Comparison of ENCODE assay signal across 1 cellular context in genomic region chr10:50326757-50327701, GRCh38.
TF ChIP-seq lines count a peak whose summit lies in the region.

No MANE protein-coding gene starts in this region.

TF ChIP-seq in K562, 482 proteins besides CTCF, POLR2A, EP300 and RAD21 (continued from another document and continues in another):
- TF ChIP-seq RBM25 (IDR thresholded peaks at IDR 0.05; ENCODE audit: low read depth, low read length, severe bottlenecking), result no peak
- no peak for TF ChIP-seq UBTF (IDR thresholded peaks at IDR 0.05; ENCODE audit: borderline replicate concordance in 1 of 2, low read depth in 2 of 2, low read length in 2 of 2)
- no peak for TF ChIP-seq SNRNP70 (optimal IDR thresholded peaks at IDR 0.05; ENCODE audit: low read depth, low read length)
- no peak for TF ChIP-seq ESRRA (IDR thresholded peaks at IDR 0.05; ENCODE audit: borderline replicate concordance, low read depth)
- no peak for TF ChIP-seq FOXM1 (IDR thresholded peaks at IDR 0.05; ENCODE audit: low read depth)
- no peak for TF ChIP-seq FOXM1 (CRISPR knock-in tag; IDR thresholded peaks at IDR 0.05; ENCODE audit: low read depth)
- no peak for TF ChIP-seq MTF1 (CRISPR knock-in tag; IDR thresholded peaks at IDR 0.05; ENCODE audit: borderline replicate concordance)
- TF ChIP-seq SOX6 (IDR thresholded peaks at IDR 0.05), result no peak
- no peak for TF ChIP-seq SRSF1 (IDR thresholded peaks at IDR 0.05; ENCODE audit: low read depth, low read length)
- peak; percentile 90 for TF ChIP-seq TAF1 (IDR thresholded peaks at IDR 0.05; ENCODE audit: control insufficient read depth, extremely low read depth, insufficient read depth, low read length, severe bottlenecking)
- peak; percentile 94 for TF ChIP-seq RBBP5 (IDR thresholded peaks at IDR 0.05; ENCODE audit: borderline replicate concordance, insufficient read depth, low read length, poor library complexity, severe bottlenecking)
- TF ChIP-seq U2AF2 (optimal IDR thresholded peaks at IDR 0.05; ENCODE audit: low read depth, low read length), result no peak
- no peak for TF ChIP-seq HDAC2 (IDR thresholded peaks at IDR 0.05)
- TF ChIP-seq HNRNPK (IDR thresholded peaks at IDR 0.05; ENCODE audit: low read depth, low read length, poor library complexity, severe bottlenecking), result no peak
- TF ChIP-seq U2AF1 (optimal IDR thresholded peaks at IDR 0.05; ENCODE audit: low read depth, low read length), result no peak
- no peak for TF ChIP-seq E2F8 (IDR thresholded peaks at IDR 0.05; ENCODE audit: low read depth, partially characterized antibody)
- TF ChIP-seq PRDM10 (IDR thresholded peaks at IDR 0.05; ENCODE audit: partially characterized antibody), result no peak
- TF ChIP-seq CEBPB (tag; IDR thresholded peaks at IDR 0.05), result peak; percentile 86
- no peak for TF ChIP-seq GATAD2B (IDR thresholded peaks at IDR 0.05; ENCODE audit: borderline replicate concordance)
- no peak for TF ChIP-seq XRCC4 (IDR thresholded peaks at IDR 0.05; ENCODE audit: extremely low read depth, insufficient read depth, insufficient read length)
- TF ChIP-seq ZMIZ1 (IDR thresholded peaks at IDR 0.05; ENCODE audit: low read depth in 2 of 2, low read length in 2 of 2), result peak in 1 of 2 experiments; percentile 99; a peak in 2 of 4 replicates
- TF ChIP-seq ZBTB2 (IDR thresholded peaks at IDR 0.05), result no peak
- TF ChIP-seq NR2C1 (IDR thresholded peaks at IDR 0.05), result no peak
- TF ChIP-seq NR2C1 (tag; IDR thresholded peaks at IDR 0.05), result 0 out of 2 replicates have a peak, but pooled peaks have one; percentile 36
- no peak for TF ChIP-seq ZBTB49 (CRISPR knock-in tag; IDR thresholded peaks at IDR 0.05; ENCODE audit: borderline replicate concordance)
- TF ChIP-seq NFE2 (IDR thresholded peaks at IDR 0.05; ENCODE audit: low read depth), result peak; percentile 98
- TF ChIP-seq CBFA2T3 (IDR thresholded peaks at IDR 0.05), result no peak
- TF ChIP-seq ZNF717 (CRISPR knock-in tag; IDR thresholded peaks at IDR 0.05), result no peak
- TF ChIP-seq ZNF511 (CRISPR knock-in tag; IDR thresholded peaks at IDR 0.05), result no peak
- TF ChIP-seq STAT6 (CRISPR knock-in tag; IDR thresholded peaks at IDR 0.05), result peak; percentile 38; the same call in 1 of the 2 replicates
